Comparison of ENCODE assay signal across 17 cellular contexts in genomic region chr20:59258103-59258705, GRCh38. TPM values are rescaled to one million over a fixed set of nuclear protein-coding genes. Genes with fewer than 3 reads are reported as not detected.
DNase-seq lines count a peak whose midpoint lies in the region; ATAC-seq, FAIRE-seq and TF ChIP-seq lines count a peak whose summit lies in the region.
"Had no signal": no experiment of that assay in that cellular context is flagged by ENCODE, and none has a peak within 500 bp of the region (broad histone marks: within the 10 kb centered on the region; RNA-seq: fewer than 3 reads in every experiment).

No MANE protein-coding gene starts in this region.

- POLR2A ChIA-PET in CD4-positive, alpha-beta memory T cell (lab: Charles Lee; ENCODE audit: partially characterized antibody) = no interaction called here
- POLR2A ChIA-PET in K562 (lab: Yijun Ruan, JAX) = interaction anchor here (0.7 kb wide), 1 partner anchor 1170 kb away, joined by 3 read pairs; no protein-coding TSS in a partner anchor

- peaks cover 36 to 74% (median 55%) of the 10 kb centered on the region in 4 donors for H3K4me1 Mint-ChIP-seq in CD4-positive, alpha-beta memory T cell

- H3K27me3 ChIP-seq in BLaER1 = no peaks in the 10 kb centered on the region
- no peaks in the 10 kb centered on the region for H3K27me3 ChIP-seq in CD4-positive, alpha-beta memory T cell (ENCODE audit: insufficient read depth, low read length)
- H3K27me3 ChIP-seq in K562 (ENCODE audit: control insufficient read depth in 2 of 2, insufficient read depth in 2 of 2, low read length in 2 of 2) = peaks cover 2 to 12% of the 10 kb centered on the region in 2 experiments; a peak in 4 of 5 replicates
- H3K27me3 ChIP-seq: SJCRH30 had no signal

- no peak for TF ChIP-seq EP300 in K562 (IDR thresholded peaks at IDR 0.05; ENCODE audit: low read length)

- ATAC-seq in K562 = no peak
- ATAC-seq: left lung had no signal

- WGBS in K562 (ENCODE audit: insufficient coverage, low coverage, missing lambda C conversion rate) = 6% methylated on average over 2 of the region's 2 CpGs

- no peak overlapping the region for H2AFZ ChIP-seq in K562 (ENCODE audit: low read depth, low read length)

- peak overlapping the region; percentile 2 to 82 (median 28) for H3K27ac Mint-ChIP-seq in CD4-positive, alpha-beta memory T cell

- H3K4me3 ChIP-seq in BLaER1 (no peak overlapping the region), SK-N-MC (no peak overlapping the region), K562 (no peak overlapping the region)
- H3K4me3 ChIP-seq in CD4-positive, alpha-beta memory T cell (ENCODE audit: low read length in 2 of 2) = no peak overlapping the region
- H3K4me3 ChIP-seq: left lung, SJCRH30, suprapubic skin had no signal

- no peak for TF ChIP-seq POLR2A in K562 (conservative IDR thresholded peaks at IDR 0.05)

- CTCF ChIA-PET in CD4-positive, alpha-beta memory T cell (lab: Charles Lee; ENCODE audit: partially characterized antibody) = interaction anchor here (1.6 kb wide), 1 partner anchor 10 kb away, joined by 3 read pairs; no protein-coding TSS in a partner anchor
- CTCF ChIA-PET in K562 (lab: Yijun Ruan, JAX; ENCODE audit: low intra/inter-chr PET ratio) = interaction anchor here (0.6 kb wide), 1 partner anchor 36 kb away, joined by 5 read pairs; no protein-coding TSS in a partner anchor

- no peak for FAIRE-seq in K562 (lab: Jason Lieb, UNC)
- FAIRE-seq: GM12891 had no signal

- TF ChIP-seq CTCF in K562 (IDR thresholded peaks at IDR 0.05 in 2 of 3, conservative IDR thresholded peaks at IDR 0.05 in 1 of 3; ENCODE audit: insufficient read depth in 2 of 3, low read depth in 1 of 3, low read length in 3 of 3) = no peak

- H3K9me3 ChIP-seq in BLaER1 (no peaks in the 10 kb centered on the region), SK-N-MC (ENCODE audit: low read depth, low read length) (no peaks in the 10 kb centered on the region), K562 (replicated peaks; ENCODE audit: control insufficient read depth, insufficient read depth, low read depth, low read length) (no peaks in the 10 kb centered on the region)
- peaks cover 0 to 3% of the 10 kb centered on the region in 2 donors for H3K9me3 ChIP-seq in CD4-positive, alpha-beta memory T cell (ENCODE audit: control insufficient read depth in 1 of 2, low read length in 2 of 2)
- H3K9me3 ChIP-seq: left lung, suprapubic skin had no signal

- BruUV-seq in K562 (replicated peaks; lab: Mats Ljungman, UMichigan) = no TSS peak

- no peaks in the 10 kb centered on the region for H3K79me2 ChIP-seq in K562 (ENCODE audit: control insufficient read depth, insufficient read depth, low read length)

- H3K27ac ChIP-seq in BLaER1 (no peak overlapping the region), SK-N-MC (no peak overlapping the region), K562 (ENCODE audit: extremely low read depth, low read depth, low read length) (no peak overlapping the region)
- no peak overlapping the region for H3K27ac ChIP-seq in CD4-positive, alpha-beta memory T cell (ENCODE audit: low read depth, low read length)
- H3K27ac ChIP-seq: left lung, SJCRH30, suprapubic skin had no signal

- H3K4me3 Mint-ChIP-seq in CD4-positive, alpha-beta memory T cell = peak overlapping the region in 6 of 8 donors; percentile 23 to 52 (median 35)

- H3K9me3 Mint-ChIP-seq in CD4-positive, alpha-beta memory T cell = no peaks in the 10 kb centered on the region

- H3K9ac ChIP-seq in BLaER1 (no peak overlapping the region), SK-N-MC (ENCODE audit: insufficient read length) (no peak overlapping the region), K562 (ENCODE audit: insufficient read depth in 1 of 2, low read depth in 2 of 2, low read length in 2 of 2) (no peak overlapping the region)

- no peaks in the 10 kb centered on the region for H3K9me1 ChIP-seq in K562 (ENCODE audit: control insufficient read depth, insufficient read depth, low read length)

- peaks cover 20 to 21% of the 10 kb centered on the region in 2 donors for H3K36me3 Mint-ChIP-seq in CD4-positive, alpha-beta memory T cell

- in situ Hi-C loops in K562 (cut with MboI) = no loop called here

- H4K20me1 ChIP-seq in BLaER1 (no peaks in the 10 kb centered on the region), K562 (replicated peaks; ENCODE audit: control insufficient read depth, insufficient read depth, low read length) (no peaks in the 10 kb centered on the region)

- peak in 3 of 5 donors; percentile 6 to 14 (median 13) for DNase-seq in CD4-positive, alpha-beta memory T cell
- peak; percentile 14 for DNase-seq in SK-N-MC (ENCODE audit: low read depth, low spot score)
- no peak for DNase-seq in K562 (ENCODE audit: extremely low read depth in 1 of 4, low spot score in 3 of 4)
- DNase-seq in COLO829 (ENCODE audit: low spot score) = no peak
- DNase-seq in kidney tubule cell (ENCODE audit: low spot score) = no peak
- no peak for DNase-seq in hepatic stellate cell (ENCODE audit: low spot score)
- DNase-seq: C1 segment of cervical spinal cord, EL, hippocampal formation, left lung, NCI-H2081 treated with DMSO at 0.1 percent for 48 hours, posterior cingulate gyrus had no signal

- intact Hi-C loops in CD4-positive, alpha-beta memory T cell (cut with micrococcal nuclease) = no loop called here
- intact Hi-C loops in K562 (cut with micrococcal nuclease) = no loop called here

- no peak for TF ChIP-seq RAD21 in K562 (CRISPR knock-in tag; conservative IDR thresholded peaks at IDR 0.05 in 1 of 2, IDR thresholded peaks at IDR 0.05 in 1 of 2)

- H3K27me3 Mint-ChIP-seq in CD4-positive, alpha-beta memory T cell = no peaks in the 10 kb centered on the region

- H3K36me3 ChIP-seq in BLaER1 = no peaks in the 10 kb centered on the region
- H3K36me3 ChIP-seq in CD4-positive, alpha-beta memory T cell (ENCODE audit: insufficient read depth, low read length) = no peaks in the 10 kb centered on the region
- H3K36me3 ChIP-seq in SK-N-MC (ENCODE audit: insufficient read depth, low read length) = no peaks in the 10 kb centered on the region
- no peaks in the 10 kb centered on the region for H3K36me3 ChIP-seq in K562 (ENCODE audit: control insufficient read depth, insufficient read depth, low read length)
- H3K36me3 ChIP-seq: left lung, SJCRH30, suprapubic skin had no signal

- H3K4me2 ChIP-seq in BLaER1 = peak overlapping the region; percentile 36
- H3K4me2 ChIP-seq in K562 (ENCODE audit: insufficient read depth, low read length) = no peak overlapping the region

- H3K4me1 ChIP-seq in BLaER1 (peaks cover 42% of the 10 kb centered on the region), K562 (replicated peaks in 1 of 2; ENCODE audit: control insufficient read depth in 2 of 2, insufficient read depth in 2 of 2, low read length in 2 of 2) (no peaks in the 10 kb centered on the region)
- peaks cover 62% of the 10 kb centered on the region for H3K4me1 ChIP-seq in CD4-positive, alpha-beta memory T cell (ENCODE audit: insufficient read depth, low read length)
- H3K4me1 ChIP-seq: suprapubic skin had no signal

TF ChIP-seq in K562, 482 proteins besides CTCF, POLR2A, EP300 and RAD21:
- TF ChIP-seq GABPA (tag; conservative IDR thresholded peaks at IDR 0.05; ENCODE audit: low read depth) = peak; percentile 62
- TF ChIP-seq CREB3 (tag; conservative IDR thresholded peaks at IDR 0.05; ENCODE audit: low read depth) = no peak
- TF ChIP-seq MCM7 (IDR thresholded peaks at IDR 0.05) = no peak
- no peak for TF ChIP-seq ZNF561 (CRISPR knock-in tag; conservative IDR thresholded peaks at IDR 0.05)
- TF ChIP-seq DMBX1 (CRISPR knock-in tag; IDR thresholded peaks at IDR 0.05; ENCODE audit: borderline replicate concordance) = no peak
TF ChIP-seq in K562: peak in this region for 1.

RNA-seq across cellular contexts. Expression of gene EDN3, which starts 42.2 kb away (rescaled TPM):
- total RNA-seq in CD4-positive, alpha-beta memory T cell = under 1 TPM; 0.78 to 0.93 TPM
- polyA plus RNA-seq in CD4-positive, alpha-beta memory T cell = under 1 TPM in 1 of 2 donors, not detected in 1; 0.15 TPM
- not detected in 2 replicates for total RNA-seq in K562 (2011; cell fraction: chromatin; rRNA removed; ENCODE audit: low replicate concordance)
- not detected in 2 replicates for total RNA-seq in K562 (2011; cell fraction: nucleolus; rRNA removed)
- not detected in 2 replicates for total RNA-seq in K562 (2011; cell fraction: nucleoplasm; rRNA removed)
- total RNA-seq in K562 (2014; rRNA removed) = not detected in 2 replicates
- total RNA-seq in K562 (2014; rRNA removed; fragmentation: Illumina TruSeq; extraction: Trizol) = not detected in 2 replicates
- total RNA-seq in K562 (2015; rRNA removed; fragmentation: Illumina TruSeq; extraction: Trizol) = not detected in 2 replicates
- not detected in 2 replicates for total RNA-seq in K562 (2021)
- not detected in 2 replicates for polyA plus RNA-seq in K562 (2011; rRNA removed)
- not detected in 2 replicates for polyA plus RNA-seq in K562 (2011; cell fraction: cytosol; rRNA removed)
- polyA plus RNA-seq in K562 (2011; cell fraction: nucleus; rRNA removed) = not detected in 2 replicates
- not detected in 2 replicates for polyA plus RNA-seq in K562 (2012)
- not detected in 2 replicates for polyA plus RNA-seq in K562 (2014; fragmentation: Illumina TruSeq; extraction: Trizol)
- polyA plus RNA-seq in K562 (2014; fragmentation: Nextera tagmentation; extraction: Ambion mirVana) = not detected
- not detected in 2 replicates for polyA plus RNA-seq in K562 (2014; rRNA removed)
- polyA minus RNA-seq in K562 (2011; rRNA and poly(A)+ RNA removed) = not detected in 2 replicates
- not detected in 2 replicates for polyA minus RNA-seq in K562 (2011; cell fraction: cytosol; rRNA and poly(A)+ RNA removed)
- polyA minus RNA-seq in K562 (2011; cell fraction: nucleus; rRNA and poly(A)+ RNA removed) = not detected in 2 replicates
- total RNA-seq: fibroblast of lung, left lung had no signal
- polyA plus RNA-seq: fibroblast of lung had no signal

Comparison
In these comparisons a context has a peak if more than half of its experiments do, and no peak if none do; other contexts are left out.
1. DNase-seq: peak in CD4-positive, alpha-beta memory T cell (3 of 5) and SK-N-MC (single experiment); none in K562 (0 of 4), COLO829 (single experiment), kidney tubule cell (single experiment) and hepatic stellate cell (single experiment).